In genomic region chr21:32432982-32433660, GRCh38 we compare ENCODE assay signal across 1 cellular context. TPM values are rescaled to one million over a fixed set of nuclear protein-coding genes. Genes with fewer than 3 reads are reported as not detected.
"Had no signal": no experiment of that assay in that cellular context is flagged by ENCODE, and none has a peak within 500 bp of the region (broad histone marks: within the 10 kb centered on the region; RNA-seq: fewer than 3 reads in every experiment).

No MANE protein-coding gene starts in this region.

RNA-seq across cellular contexts. Expression of gene EVA1C, which starts 20.6 kb away (rescaled TPM):
- polyA plus RNA-seq: cardiac muscle cell had no signal
